Comparison of ENCODE assay signal across 1 cellular context in genomic region chr6:97097068-97098047, GRCh38.
TF ChIP-seq lines count a peak whose summit lies in the region.

No MANE protein-coding gene starts in this region.

TF ChIP-seq in HepG2, 621 proteins besides CTCF, POLR2A, EP300 and RAD21 (continued from another document):
- TF ChIP-seq USF2 (IDR thresholded peaks at IDR 0.05; ENCODE audit: low read depth, low read length): no peak
- TF ChIP-seq USF2 (CRISPR knock-in tag; IDR thresholded peaks at IDR 0.05; ENCODE audit: borderline replicate concordance): no peak
- no peak for TF ChIP-seq POLR2AphosphoS5 (IDR thresholded peaks at IDR 0.05; ENCODE audit: low read depth, low read length)
- TF ChIP-seq FOXJ3 (CRISPR knock-in tag; IDR thresholded peaks at IDR 0.05; ENCODE audit: borderline replicate concordance): no peak
- TF ChIP-seq HOXD1 (CRISPR knock-in tag; IDR thresholded peaks at IDR 0.05): no peak
- TF ChIP-seq KLF11 (CRISPR knock-in tag; IDR thresholded peaks at IDR 0.05): no peak
- TF ChIP-seq SAP130 (CRISPR knock-in tag; IDR thresholded peaks at IDR 0.05; ENCODE audit: low read depth): no peak
- no peak for TF ChIP-seq MBD4 (IDR thresholded peaks at IDR 0.05; ENCODE audit: borderline replicate concordance, low read length)
- TF ChIP-seq MED8 (CRISPR knock-in tag; IDR thresholded peaks at IDR 0.05; ENCODE audit: insufficient replicate concordance): no peak
- no peak for TF ChIP-seq U2AF1 (optimal IDR thresholded peaks at IDR 0.05; ENCODE audit: low read depth, low read length)
- no peak for TF ChIP-seq SIX1 (CRISPR knock-in tag; IDR thresholded peaks at IDR 0.05; ENCODE audit: borderline replicate concordance)
- no peak for TF ChIP-seq FOSL1 (CRISPR knock-in tag; IDR thresholded peaks at IDR 0.05; ENCODE audit: borderline replicate concordance)
- TF ChIP-seq SMYD3 (CRISPR knock-in tag; IDR thresholded peaks at IDR 0.05): no peak
- TF ChIP-seq MYPOP (CRISPR knock-in tag; IDR thresholded peaks at IDR 0.05): no peak
- no peak for TF ChIP-seq THYN1 (CRISPR knock-in tag; IDR thresholded peaks at IDR 0.05; ENCODE audit: borderline replicate concordance, low read depth)
